ENCODE assay signal across 1 cellular context in the genomic region with DNA sequence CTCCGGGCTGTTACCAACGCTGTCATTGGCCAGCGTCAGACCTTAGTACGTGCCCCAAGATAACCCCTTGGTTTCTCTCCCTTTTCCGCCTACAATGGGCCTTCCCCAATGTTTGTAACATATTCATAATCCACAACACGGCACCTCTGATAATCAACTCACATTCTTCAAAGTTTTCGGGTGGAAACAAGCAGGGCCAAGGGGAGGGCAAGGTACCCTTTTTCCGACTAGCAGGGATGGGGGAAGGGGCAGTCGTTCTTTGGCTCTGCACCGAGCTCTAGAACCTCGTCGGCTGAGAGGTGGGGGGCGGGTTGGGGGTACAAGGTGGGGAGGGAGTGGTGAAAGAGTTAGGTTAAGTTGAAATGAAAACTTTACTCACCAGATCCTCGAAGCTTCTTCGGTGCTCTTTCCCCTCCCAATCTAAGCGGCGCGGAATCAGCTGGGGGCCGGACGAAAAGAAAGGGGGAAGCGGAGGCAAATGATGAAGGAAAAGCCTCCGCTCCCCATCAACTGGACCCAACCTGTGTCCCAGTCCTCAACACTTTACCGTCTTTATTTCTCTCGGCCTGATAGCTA.
TF ChIP-seq lines count a peak whose summit lies in the region.

No MANE protein-coding gene starts in this region.

TF ChIP-seq in H1, 55 proteins besides CTCF, POLR2A, EP300 and RAD21:
- 0 out of 2 replicates have a peak, but pooled peaks have one; percentile 76 for TF ChIP-seq SP1 (IDR thresholded peaks at IDR 0.05; ENCODE audit: low read depth, low read length)
- TF ChIP-seq CBX5 (IDR thresholded peaks at IDR 0.05; ENCODE audit: low read depth, low read length): no peak
- TF ChIP-seq, protein P1, sequence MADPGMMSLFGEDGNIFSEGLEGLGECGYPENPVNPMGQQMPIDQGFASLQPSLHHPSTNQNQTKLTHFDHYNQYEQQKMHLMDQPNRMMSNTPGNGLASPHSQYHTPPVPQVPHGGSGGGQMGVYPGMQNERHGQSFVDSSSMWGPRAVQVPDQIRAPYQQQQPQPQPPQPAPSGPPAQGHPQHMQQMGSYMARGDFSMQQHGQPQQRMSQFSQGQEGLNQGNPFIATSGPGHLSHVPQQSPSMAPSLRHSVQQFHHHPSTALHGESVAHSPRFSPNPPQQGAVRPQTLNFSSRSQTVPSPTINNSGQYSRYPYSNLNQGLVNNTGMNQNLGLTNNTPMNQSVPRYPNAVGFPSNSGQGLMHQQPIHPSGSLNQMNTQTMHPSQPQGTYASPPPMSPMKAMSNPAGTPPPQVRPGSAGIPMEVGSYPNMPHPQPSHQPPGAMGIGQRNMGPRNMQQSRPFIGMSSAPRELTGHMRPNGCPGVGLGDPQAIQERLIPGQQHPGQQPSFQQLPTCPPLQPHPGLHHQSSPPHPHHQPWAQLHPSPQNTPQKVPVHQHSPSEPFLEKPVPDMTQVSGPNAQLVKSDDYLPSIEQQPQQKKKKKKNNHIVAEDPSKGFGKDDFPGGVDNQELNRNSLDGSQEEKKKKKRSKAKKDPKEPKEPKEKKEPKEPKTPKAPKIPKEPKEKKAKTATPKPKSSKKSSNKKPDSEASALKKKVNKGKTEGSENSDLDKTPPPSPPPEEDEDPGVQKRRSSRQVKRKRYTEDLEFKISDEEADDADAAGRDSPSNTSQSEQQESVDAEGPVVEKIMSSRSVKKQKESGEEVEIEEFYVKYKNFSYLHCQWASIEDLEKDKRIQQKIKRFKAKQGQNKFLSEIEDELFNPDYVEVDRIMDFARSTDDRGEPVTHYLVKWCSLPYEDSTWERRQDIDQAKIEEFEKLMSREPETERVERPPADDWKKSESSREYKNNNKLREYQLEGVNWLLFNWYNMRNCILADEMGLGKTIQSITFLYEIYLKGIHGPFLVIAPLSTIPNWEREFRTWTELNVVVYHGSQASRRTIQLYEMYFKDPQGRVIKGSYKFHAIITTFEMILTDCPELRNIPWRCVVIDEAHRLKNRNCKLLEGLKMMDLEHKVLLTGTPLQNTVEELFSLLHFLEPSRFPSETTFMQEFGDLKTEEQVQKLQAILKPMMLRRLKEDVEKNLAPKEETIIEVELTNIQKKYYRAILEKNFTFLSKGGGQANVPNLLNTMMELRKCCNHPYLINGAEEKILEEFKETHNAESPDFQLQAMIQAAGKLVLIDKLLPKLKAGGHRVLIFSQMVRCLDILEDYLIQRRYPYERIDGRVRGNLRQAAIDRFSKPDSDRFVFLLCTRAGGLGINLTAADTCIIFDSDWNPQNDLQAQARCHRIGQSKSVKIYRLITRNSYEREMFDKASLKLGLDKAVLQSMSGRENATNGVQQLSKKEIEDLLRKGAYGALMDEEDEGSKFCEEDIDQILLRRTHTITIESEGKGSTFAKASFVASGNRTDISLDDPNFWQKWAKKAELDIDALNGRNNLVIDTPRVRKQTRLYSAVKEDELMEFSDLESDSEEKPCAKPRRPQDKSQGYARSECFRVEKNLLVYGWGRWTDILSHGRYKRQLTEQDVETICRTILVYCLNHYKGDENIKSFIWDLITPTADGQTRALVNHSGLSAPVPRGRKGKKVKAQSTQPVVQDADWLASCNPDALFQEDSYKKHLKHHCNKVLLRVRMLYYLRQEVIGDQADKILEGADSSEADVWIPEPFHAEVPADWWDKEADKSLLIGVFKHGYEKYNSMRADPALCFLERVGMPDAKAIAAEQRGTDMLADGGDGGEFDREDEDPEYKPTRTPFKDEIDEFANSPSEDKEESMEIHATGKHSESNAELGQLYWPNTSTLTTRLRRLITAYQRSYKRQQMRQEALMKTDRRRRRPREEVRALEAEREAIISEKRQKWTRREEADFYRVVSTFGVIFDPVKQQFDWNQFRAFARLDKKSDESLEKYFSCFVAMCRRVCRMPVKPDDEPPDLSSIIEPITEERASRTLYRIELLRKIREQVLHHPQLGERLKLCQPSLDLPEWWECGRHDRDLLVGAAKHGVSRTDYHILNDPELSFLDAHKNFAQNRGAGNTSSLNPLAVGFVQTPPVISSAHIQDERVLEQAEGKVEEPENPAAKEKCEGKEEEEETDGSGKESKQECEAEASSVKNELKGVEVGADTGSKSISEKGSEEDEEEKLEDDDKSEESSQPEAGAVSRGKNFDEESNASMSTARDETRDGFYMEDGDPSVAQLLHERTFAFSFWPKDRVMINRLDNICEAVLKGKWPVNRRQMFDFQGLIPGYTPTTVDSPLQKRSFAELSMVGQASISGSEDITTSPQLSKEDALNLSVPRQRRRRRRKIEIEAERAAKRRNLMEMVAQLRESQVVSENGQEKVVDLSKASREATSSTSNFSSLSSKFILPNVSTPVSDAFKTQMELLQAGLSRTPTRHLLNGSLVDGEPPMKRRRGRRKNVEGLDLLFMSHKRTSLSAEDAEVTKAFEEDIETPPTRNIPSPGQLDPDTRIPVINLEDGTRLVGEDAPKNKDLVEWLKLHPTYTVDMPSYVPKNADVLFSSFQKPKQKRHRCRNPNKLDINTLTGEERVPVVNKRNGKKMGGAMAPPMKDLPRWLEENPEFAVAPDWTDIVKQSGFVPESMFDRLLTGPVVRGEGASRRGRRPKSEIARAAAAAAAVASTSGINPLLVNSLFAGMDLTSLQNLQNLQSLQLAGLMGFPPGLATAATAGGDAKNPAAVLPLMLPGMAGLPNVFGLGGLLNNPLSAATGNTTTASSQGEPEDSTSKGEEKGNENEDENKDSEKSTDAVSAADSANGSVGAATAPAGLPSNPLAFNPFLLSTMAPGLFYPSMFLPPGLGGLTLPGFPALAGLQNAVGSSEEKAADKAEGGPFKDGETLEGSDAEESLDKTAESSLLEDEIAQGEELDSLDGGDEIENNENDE (IDR thresholded peaks at IDR 0.05; ENCODE audit: insufficient replicate concordance, low read length): no peak
- no peak for TF ChIP-seq SIRT6 (IDR thresholded peaks at IDR 0.05; ENCODE audit: low read length)
- peak; percentile 75 for TF ChIP-seq ASH2L (IDR thresholded peaks at IDR 0.05; ENCODE audit: low read length)
- no peak for TF ChIP-seq YY1 (IDR thresholded peaks at IDR 0.05; ENCODE audit: low read depth, low read length)
